Comparison of ENCODE assay signal across 2 cellular contexts in the genomic region with DNA sequence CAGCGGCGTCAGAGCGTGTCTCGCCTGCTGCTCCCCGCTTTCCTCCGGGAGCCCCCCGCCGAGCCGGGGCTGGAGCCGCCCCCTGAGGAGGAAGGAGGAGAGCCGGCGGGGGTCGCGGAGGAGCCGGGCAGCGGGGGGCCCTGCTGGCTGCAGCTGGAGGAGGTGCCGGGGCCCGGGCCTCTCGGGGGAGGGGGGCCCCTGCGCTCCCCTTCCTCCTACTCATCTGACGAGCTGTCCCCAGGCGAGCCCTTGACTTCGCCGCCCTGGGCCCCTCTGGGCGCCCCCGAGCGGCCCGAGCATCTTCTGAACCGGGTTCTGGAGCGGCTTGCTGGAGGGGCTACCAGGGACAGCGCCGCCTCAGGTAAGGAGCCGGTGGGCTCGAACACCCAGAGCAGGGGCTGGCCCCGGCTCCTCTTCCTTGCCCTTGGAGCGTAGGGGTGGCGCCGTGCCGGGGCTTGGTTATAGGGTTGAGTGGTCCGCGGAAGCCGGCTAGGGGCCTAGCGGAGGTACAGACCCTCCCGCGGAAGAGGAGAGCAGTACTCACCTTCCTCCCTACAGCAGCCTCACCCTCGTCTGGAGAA.
A peak's percentile ranks its signal among the peaks of the same experiment; 100 is the strongest.
TF ChIP-seq lines count a peak whose summit lies in the region.

No MANE protein-coding gene starts in this region.

TF ChIP-seq in SK-N-SH, 30 proteins besides CTCF, POLR2A, EP300 and RAD21:
- TF ChIP-seq, protein P1, sequence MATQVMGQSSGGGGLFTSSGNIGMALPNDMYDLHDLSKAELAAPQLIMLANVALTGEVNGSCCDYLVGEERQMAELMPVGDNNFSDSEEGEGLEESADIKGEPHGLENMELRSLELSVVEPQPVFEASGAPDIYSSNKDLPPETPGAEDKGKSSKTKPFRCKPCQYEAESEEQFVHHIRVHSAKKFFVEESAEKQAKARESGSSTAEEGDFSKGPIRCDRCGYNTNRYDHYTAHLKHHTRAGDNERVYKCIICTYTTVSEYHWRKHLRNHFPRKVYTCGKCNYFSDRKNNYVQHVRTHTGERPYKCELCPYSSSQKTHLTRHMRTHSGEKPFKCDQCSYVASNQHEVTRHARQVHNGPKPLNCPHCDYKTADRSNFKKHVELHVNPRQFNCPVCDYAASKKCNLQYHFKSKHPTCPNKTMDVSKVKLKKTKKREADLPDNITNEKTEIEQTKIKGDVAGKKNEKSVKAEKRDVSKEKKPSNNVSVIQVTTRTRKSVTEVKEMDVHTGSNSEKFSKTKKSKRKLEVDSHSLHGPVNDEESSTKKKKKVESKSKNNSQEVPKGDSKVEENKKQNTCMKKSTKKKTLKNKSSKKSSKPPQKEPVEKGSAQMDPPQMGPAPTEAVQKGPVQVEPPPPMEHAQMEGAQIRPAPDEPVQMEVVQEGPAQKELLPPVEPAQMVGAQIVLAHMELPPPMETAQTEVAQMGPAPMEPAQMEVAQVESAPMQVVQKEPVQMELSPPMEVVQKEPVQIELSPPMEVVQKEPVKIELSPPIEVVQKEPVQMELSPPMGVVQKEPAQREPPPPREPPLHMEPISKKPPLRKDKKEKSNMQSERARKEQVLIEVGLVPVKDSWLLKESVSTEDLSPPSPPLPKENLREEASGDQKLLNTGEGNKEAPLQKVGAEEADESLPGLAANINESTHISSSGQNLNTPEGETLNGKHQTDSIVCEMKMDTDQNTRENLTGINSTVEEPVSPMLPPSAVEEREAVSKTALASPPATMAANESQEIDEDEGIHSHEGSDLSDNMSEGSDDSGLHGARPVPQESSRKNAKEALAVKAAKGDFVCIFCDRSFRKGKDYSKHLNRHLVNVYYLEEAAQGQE (IDR thresholded peaks at IDR 0.05; ENCODE audit: low read depth, low read length) = peak; percentile 51; the same call in 1 of the 2 replicates
- no peak for TF ChIP-seq NFIC (IDR thresholded peaks at IDR 0.05; ENCODE audit: borderline replicate concordance)

TF ChIP-seq in SK-N-SH treated with all-trans-retinoic acid at 6 μM for 48 hours, 23 proteins besides CTCF, POLR2A, EP300 and RAD21:
- TF ChIP-seq ZNF70 (CRISPR knock-in tag; IDR thresholded peaks at IDR 0.05) = no peak
- no peak for TF ChIP-seq SNAI2 (CRISPR knock-in tag; IDR thresholded peaks at IDR 0.05)
- TF ChIP-seq, protein P2, sequence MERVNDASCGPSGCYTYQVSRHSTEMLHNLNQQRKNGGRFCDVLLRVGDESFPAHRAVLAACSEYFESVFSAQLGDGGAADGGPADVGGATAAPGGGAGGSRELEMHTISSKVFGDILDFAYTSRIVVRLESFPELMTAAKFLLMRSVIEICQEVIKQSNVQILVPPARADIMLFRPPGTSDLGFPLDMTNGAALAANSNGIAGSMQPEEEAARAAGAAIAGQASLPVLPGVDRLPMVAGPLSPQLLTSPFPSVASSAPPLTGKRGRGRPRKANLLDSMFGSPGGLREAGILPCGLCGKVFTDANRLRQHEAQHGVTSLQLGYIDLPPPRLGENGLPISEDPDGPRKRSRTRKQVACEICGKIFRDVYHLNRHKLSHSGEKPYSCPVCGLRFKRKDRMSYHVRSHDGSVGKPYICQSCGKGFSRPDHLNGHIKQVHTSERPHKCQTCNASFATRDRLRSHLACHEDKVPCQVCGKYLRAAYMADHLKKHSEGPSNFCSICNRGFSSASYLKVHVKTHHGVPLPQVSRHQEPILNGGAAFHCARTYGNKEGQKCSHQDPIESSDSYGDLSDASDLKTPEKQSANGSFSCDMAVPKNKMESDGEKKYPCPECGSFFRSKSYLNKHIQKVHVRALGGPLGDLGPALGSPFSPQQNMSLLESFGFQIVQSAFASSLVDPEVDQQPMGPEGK (CRISPR knock-in tag; IDR thresholded peaks at IDR 0.05; ENCODE audit: borderline replicate concordance) = no peak
- TF ChIP-seq BACH2 (CRISPR knock-in tag; IDR thresholded peaks at IDR 0.05; ENCODE audit: borderline replicate concordance) = no peak
- no peak for TF ChIP-seq OSR1 (CRISPR knock-in tag; IDR thresholded peaks at IDR 0.05)
- no peak for TF ChIP-seq ZFP3 (CRISPR knock-in tag; IDR thresholded peaks at IDR 0.05)
- no peak for TF ChIP-seq CSDC2 (CRISPR knock-in tag; IDR thresholded peaks at IDR 0.05)
